ENCODE assay signal across 13 cellular contexts in genomic region chrX:149837639-149838038, GRCh38. TPM values are rescaled to one million over a fixed set of nuclear protein-coding genes. Genes with fewer than 3 reads are reported as not detected.
A peak's percentile ranks its signal among the peaks of the same experiment; 100 is the strongest.
DNase-seq lines count a peak whose midpoint lies in the region; ATAC-seq and TF ChIP-seq lines count a peak whose summit lies in the region.
"Had no signal": no experiment of that assay in that cellular context is flagged by ENCODE, and none has a peak within 500 bp of the region (broad histone marks: within the 10 kb centered on the region; RNA-seq: fewer than 3 reads in every experiment).

No MANE protein-coding gene starts in this region.

- H3K4me3 Mint-ChIP-seq in HFFc6, result no peak overlapping the region
- H3K4me3 Mint-ChIP-seq: stimulated activated memory B cell treated with anti-CD40 and anti-IgM and Interleukin-4, amounts not matched to agents 10 μg/mL and 1 μg/mL and 100 μg/mL, for 72 hours had no signal

- no peaks in the 10 kb centered on the region for H3K9me3 Mint-ChIP-seq in activated naive CD4-positive, alpha-beta T cell treated with anti-CD3 and anti-CD28 coated beads, Interleukin-2, amount 50 U/mL, for 72 hours
- no peaks in the 10 kb centered on the region for H3K9me3 Mint-ChIP-seq in HFFc6
- H3K9me3 Mint-ChIP-seq: stimulated activated memory B cell treated with anti-CD40 and anti-IgM and Interleukin-4, amounts not matched to agents 10 μg/mL and 1 μg/mL and 100 μg/mL, for 72 hours had no signal

- H3K27ac Mint-ChIP-seq in activated naive CD4-positive, alpha-beta T cell treated with anti-CD3 and anti-CD28 coated beads, Interleukin-2, amount 50 U/mL, for 72 hours, result no peak overlapping the region
- H3K27ac Mint-ChIP-seq in HFFc6, result no peak overlapping the region
- H3K27ac Mint-ChIP-seq: stimulated activated memory B cell treated with anti-CD40 and anti-IgM and Interleukin-4, amounts not matched to agents 10 μg/mL and 1 μg/mL and 100 μg/mL, for 72 hours had no signal

- no peaks in the 10 kb centered on the region for H3K36me3 Mint-ChIP-seq in activated naive CD4-positive, alpha-beta T cell treated with anti-CD3 and anti-CD28 coated beads, Interleukin-2, amount 50 U/mL, for 72 hours
- no peaks in the 10 kb centered on the region for H3K36me3 Mint-ChIP-seq in HFFc6 (ENCODE audit: low read depth)
- H3K36me3 Mint-ChIP-seq: stimulated activated memory B cell treated with anti-CD40 and anti-IgM and Interleukin-4, amounts not matched to agents 10 μg/mL and 1 μg/mL and 100 μg/mL, for 72 hours had no signal

- DNase-seq in activated naive CD4-positive, alpha-beta T cell treated with anti-CD3 and anti-CD28 coated beads, Interleukin-2, amount 50 U/mL, for 72 hours (ENCODE audit: low spot score in 2 of 2), result peak in 1 of 2 donors; percentile 18
- DNase-seq in activated naive CD4-positive, alpha-beta T cell treated with anti-CD3 and anti-CD28 coated beads, Interleukin-2, amount 50 U/mL, for 16 hours, result no peak
- peak; percentile 3 for DNase-seq in renal cortical epithelial cell (ENCODE audit: low read depth)
- DNase-seq in AG08395 (ENCODE audit: low spot score), result no peak
- no peak for DNase-seq in HFFc6
- no peak for DNase-seq in HT-29 (ENCODE audit: low spot score)
- DNase-seq: DMS 273 treated with DMSO at 0.1 percent for 48 hours, NCI-H526, SHP77 had no signal

- no peaks in the 10 kb centered on the region for H3K4me1 Mint-ChIP-seq in HFFc6 (ENCODE audit: low read depth)
- H3K4me1 Mint-ChIP-seq: stimulated activated memory B cell treated with anti-CD40 and anti-IgM and Interleukin-4, amounts not matched to agents 10 μg/mL and 1 μg/mL and 100 μg/mL, for 72 hours had no signal

- peak; percentile 99 to 100 for ATAC-seq in activated naive CD4-positive, alpha-beta T cell treated with anti-CD3 and anti-CD28 coated beads, Interleukin-2, amount 50 U/mL, for 72 hours
- ATAC-seq in GM21619 (IDR thresholded peaks at IDR 0.05; ENCODE audit: unreplicated experiment) (peak; percentile 76), HG03457 (IDR thresholded peaks at IDR 0.05; ENCODE audit: unreplicated experiment) (peak; percentile 61)
- ATAC-seq: stimulated activated memory B cell treated with anti-CD40 and anti-IgM and Interleukin-4, amounts not matched to agents 10 μg/mL and 1 μg/mL and 100 μg/mL, for 72 hours had no signal

- TF ChIP-seq CTCF in HFFc6 (IDR thresholded peaks at IDR 0.05), result no peak

- peaks cover 2% of the 10 kb centered on the region for H3K27me3 Mint-ChIP-seq in HFFc6 (ENCODE audit: insufficient read depth)
- H3K27me3 Mint-ChIP-seq: stimulated activated memory B cell treated with anti-CD40 and anti-IgM and Interleukin-4, amounts not matched to agents 10 μg/mL and 1 μg/mL and 100 μg/mL, for 72 hours had no signal

RNA-seq across cellular contexts. Expression of gene MAGEA8, which starts 43.3 kb away (rescaled TPM):
- not detected for total RNA-seq in activated naive CD4-positive, alpha-beta T cell treated with anti-CD3 and anti-CD28 coated beads, Interleukin-2, amount 50 U/mL, for 72 hours
- not detected in 2 replicates for total RNA-seq in renal cortical epithelial cell
- not detected for total RNA-seq in HFFc6 (2021; fragmentation: NEBNext Ultra II Directional; extraction: Animal tissue kit (Norgen Biotek cat#: 25700))
- total RNA-seq in HT-29 (2014; rRNA removed; shearing (Covaris generic)), result not detected in 2 replicates
- total RNA-seq: posterior vena cava had no signal

RNA-seq across cellular contexts. Expression of gene MAGEA9, which starts 55.9 kb away (rescaled TPM):
- total RNA-seq in activated naive CD4-positive, alpha-beta T cell treated with anti-CD3 and anti-CD28 coated beads, Interleukin-2, amount 50 U/mL, for 72 hours, result not detected
- total RNA-seq in renal cortical epithelial cell, result not detected in 2 replicates
- total RNA-seq in HFFc6 (2021; fragmentation: NEBNext Ultra II Directional; extraction: Animal tissue kit (Norgen Biotek cat#: 25700)), result not detected
- total RNA-seq in HT-29 (2014; rRNA removed; shearing (Covaris generic)), result not detected in 2 replicates
- total RNA-seq: posterior vena cava had no signal
